Comparison of ENCODE assay signal across 1 cellular context in genomic region chr6:73109659-73110058, GRCh38.
A peak's percentile ranks its signal among the peaks of the same experiment; 100 is the strongest.
TF ChIP-seq lines count a peak whose summit lies in the region.

No MANE protein-coding gene starts in this region.

TF ChIP-seq in K562, 482 proteins besides CTCF, POLR2A, EP300 and RAD21 (continued from another document):
- TF ChIP-seq ETS1 (conservative IDR thresholded peaks at IDR 0.05; ENCODE audit: control insufficient read depth, low read depth, low read length) (no peak), CHD1 (IDR thresholded peaks at IDR 0.05; ENCODE audit: low read length) (no peak), NFXL1 (CRISPR knock-in tag; IDR thresholded peaks at IDR 0.05) (no peak), WHSC1 (IDR thresholded peaks at IDR 0.05; ENCODE audit: low read length) (no peak), CBFA2T3 (IDR thresholded peaks at IDR 0.05) (peak; percentile 62), SNAPC5 (CRISPR knock-in tag; IDR thresholded peaks at IDR 0.05) (no peak), ZNF12 (CRISPR knock-in tag; IDR thresholded peaks at IDR 0.05) (no peak), TAL1 (IDR thresholded peaks at IDR 0.05) (0 out of 2 replicates have a peak, but pooled peaks have one; percentile 39), CREBBP (IDR thresholded peaks at IDR 0.05; ENCODE audit: low read depth, low read length) (no peak), XRCC3 (IDR thresholded peaks at IDR 0.05) (no peak), IRF1 (CRISPR knock-in tag; IDR thresholded peaks at IDR 0.05; ENCODE audit: borderline replicate concordance) (no peak), FUS (optimal IDR thresholded peaks at IDR 0.05; ENCODE audit: low read depth, low read length) (no peak), NFE2L1 (tag; IDR thresholded peaks at IDR 0.05; ENCODE audit: borderline replicate concordance, low read depth) (no peak), PHB (CRISPR knock-in tag; IDR thresholded peaks at IDR 0.05) (no peak), SMAD1 (IDR thresholded peaks at IDR 0.05; ENCODE audit: low read depth, low read length, partially characterized antibody) (no peak), FOSL1 (tag; conservative IDR thresholded peaks at IDR 0.05) (no peak), BCLAF1 (IDR thresholded peaks at IDR 0.05; ENCODE audit: borderline replicate concordance in 1 of 2, control insufficient read depth in 1 of 2, low read depth in 2 of 2, low read length in 1 of 2) (no peak), SFPQ (IDR thresholded peaks at IDR 0.05; ENCODE audit: low read depth, low read length) (no peak), CBFA2T2 (conservative IDR thresholded peaks at IDR 0.05) (peak; percentile 25; the same call in 1 of the 2 replicates), ZNF174 (CRISPR knock-in tag; IDR thresholded peaks at IDR 0.05) (no peak), ZNF561 (CRISPR knock-in tag; conservative IDR thresholded peaks at IDR 0.05) (no peak), TCF3 (CRISPR knock-in tag; IDR thresholded peaks at IDR 0.05) (0 out of 2 replicates have a peak, but pooled peaks have one; percentile 22), DPF2 (IDR thresholded peaks at IDR 0.05) (no peak), TRIM24 (IDR thresholded peaks at IDR 0.05) (no peak), ATF7 (IDR thresholded peaks at IDR 0.05) (no peak), E2F1 (CRISPR knock-in tag; IDR thresholded peaks at IDR 0.05) (no peak), CAMTA2 (CRISPR knock-in tag; conservative IDR thresholded peaks at IDR 0.05) (no peak), NCOR1 (IDR thresholded peaks at IDR 0.05) (peak; percentile 16; the same call in 1 of the 2 replicates)
